In the genomic region with DNA sequence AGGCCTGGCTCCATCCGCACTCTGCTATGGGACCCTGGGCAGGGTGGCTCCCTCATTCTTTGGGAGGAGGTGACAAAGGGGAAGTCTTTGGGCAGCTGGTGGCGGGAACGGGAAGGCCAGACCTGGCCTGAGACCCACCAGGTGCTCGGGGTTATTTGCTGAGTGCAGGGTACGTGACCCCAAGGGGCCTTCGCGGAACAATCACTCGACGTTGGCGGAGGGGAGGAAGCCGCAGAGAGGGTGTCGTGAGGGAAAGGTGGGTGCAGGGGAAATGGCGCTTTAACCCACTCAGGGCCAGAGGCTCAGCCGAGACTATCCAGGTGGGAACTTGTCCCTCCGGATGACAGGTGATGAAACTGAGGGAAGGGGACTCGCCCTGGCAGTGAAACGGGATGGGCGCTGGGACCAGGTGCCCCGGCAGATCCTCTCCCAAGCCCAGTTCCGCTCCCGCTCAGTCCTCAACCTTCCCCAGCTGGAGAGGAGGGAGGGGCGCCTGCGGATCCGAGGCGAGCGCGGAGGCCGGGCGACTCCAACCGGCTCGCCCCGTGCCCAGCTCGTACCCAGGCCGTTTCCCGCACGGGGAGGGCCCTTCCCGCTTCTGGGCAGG, we compare ENCODE assay signal across 9 cellular contexts. TPM values are rescaled to one million over a fixed set of nuclear protein-coding genes. Genes with fewer than 3 reads are reported as not detected.
DNase-seq lines count a peak whose midpoint lies in the region; ATAC-seq and TF ChIP-seq lines count a peak whose summit lies in the region.
"Had no signal": no experiment of that assay in that cellular context is flagged by ENCODE, and none has a peak within 500 bp of the region (broad histone marks: within the 10 kb centered on the region; RNA-seq: fewer than 3 reads in every experiment).

No MANE protein-coding gene starts in this region.

- H3K36me3 Mint-ChIP-seq in Calu3 (ENCODE audit: insufficient read depth, unreplicated experiment): peaks cover 26% of the 10 kb centered on the region

- DNase-seq in Calu3: no peak
- DNase-seq in Panc1 (ENCODE audit: low read depth, low spot score): no peak
- no peak for DNase-seq in fibroblast of lung (ENCODE audit: low read depth in 2 of 2)
- peak; percentile 85 for DNase-seq in osteoblast (ENCODE audit: insufficient read length, low spot score, missing footprints)
- no peak for DNase-seq in NK-92 (lab: John Stamatoyannopoulos, UW; ENCODE audit: unreplicated experiment)
- DNase-seq in hippocampal formation (lab: John Stamatoyannopoulos, UW): no peak
- DNase-seq: cortex of kidney had no signal

- peak overlapping the region; percentile 54 to 55 for H3K4me3 ChIP-seq in Panc1 (ENCODE audit: low read depth in 2 of 2, low read length in 2 of 2)
- H3K4me3 ChIP-seq in fibroblast of lung (replicated peaks in 1 of 4; ENCODE audit: control extremely low read depth in 1 of 4, insufficient read depth in 1 of 4, low read depth in 3 of 4, low read length in 4 of 4): peak overlapping the region; percentile 56 to 73 (median 69)
- peak overlapping the region; percentile 77 for H3K4me3 ChIP-seq in osteoblast (ENCODE audit: insufficient read depth, low read length)

- peak overlapping the region; percentile 14 for H2AFZ ChIP-seq in fibroblast of lung (ENCODE audit: low read length)
- peak overlapping the region; percentile 50 for H2AFZ ChIP-seq in osteoblast (ENCODE audit: low read length)

- H3K9ac ChIP-seq in fibroblast of lung (ENCODE audit: insufficient read depth, low read length): peak overlapping the region; percentile 72

- peaks cover 17% of the 10 kb centered on the region for H3K27me3 Mint-ChIP-seq in Calu3 (ENCODE audit: unreplicated experiment)

- POLR2A ChIA-PET in Panc1 (lab: Charles Lee): no interaction called here

- no peaks in the 10 kb centered on the region for H4K20me1 ChIP-seq in fibroblast of lung (ENCODE audit: control insufficient read depth, extremely low read depth, insufficient read depth, low read length)
- peaks cover 7% of the 10 kb centered on the region for H4K20me1 ChIP-seq in osteoblast (ENCODE audit: insufficient read depth, low read length)

- peaks cover 2% of the 10 kb centered on the region; the same call in 1 of the 2 replicates for H3K4me1 ChIP-seq in Panc1 (ENCODE audit: control insufficient read depth, insufficient read depth, low read length)
- H3K4me1 ChIP-seq in fibroblast of lung (ENCODE audit: control insufficient read depth, extremely low read depth, insufficient read depth, low read length): no peaks in the 10 kb centered on the region
- H3K4me1 ChIP-seq in osteoblast (ENCODE audit: insufficient read depth, low read length): peaks cover 26% of the 10 kb centered on the region

- H3K9me3 ChIP-seq in Panc1 (ENCODE audit: control insufficient read depth, insufficient read depth, low read depth, low read length) (no peaks in the 10 kb centered on the region), fibroblast of lung (ENCODE audit: control insufficient read depth, insufficient read depth, low read depth, low read length) (no peaks in the 10 kb centered on the region), osteoblast (ENCODE audit: low read depth, low read length) (no peaks in the 10 kb centered on the region)

- no peaks in the 10 kb centered on the region for H3K9me3 Mint-ChIP-seq in Calu3 (ENCODE audit: low read depth, unreplicated experiment)

- CTCF ChIA-PET in Calu3 (lab: Charles Lee): interaction anchor here (1.6 kb wide), 1 partner anchor 22 kb away, joined by 4 read pairs; no protein-coding TSS in a partner anchor
- CTCF ChIA-PET in Panc1 (lab: Charles Lee): no interaction called here

- H3K4me3 Mint-ChIP-seq in Calu3 (ENCODE audit: low read depth, unreplicated experiment): peak overlapping the region; percentile 70

- ATAC-seq in Panc1: peak; percentile 47
- ATAC-seq in GM21786 (IDR thresholded peaks at IDR 0.05; ENCODE audit: unreplicated experiment): no peak
- no peak for ATAC-seq in HG03460 (IDR thresholded peaks at IDR 0.05; ENCODE audit: unreplicated experiment)

- H3K27ac ChIP-seq in Panc1 (ENCODE audit: low read length) (no peak overlapping the region), fibroblast of lung (ENCODE audit: insufficient read depth, low read length) (no peak overlapping the region), osteoblast (ENCODE audit: low read depth, low read length) (no peak overlapping the region)

- H3K27ac Mint-ChIP-seq in Calu3 (ENCODE audit: unreplicated experiment): no peak overlapping the region

- no peak for TF ChIP-seq CTCF in Calu3 (IDR thresholded peaks at IDR 0.05; ENCODE audit: unreplicated experiment)
- no peak for TF ChIP-seq CTCF in Panc1 (IDR thresholded peaks at IDR 0.05)
- no peak for TF ChIP-seq CTCF in fibroblast of lung (conservative IDR thresholded peaks at IDR 0.05 in 1 of 2, IDR thresholded peaks at IDR 0.05 in 1 of 2; ENCODE audit: low read depth in 1 of 2, low read length in 2 of 2)
- no peak for TF ChIP-seq CTCF in osteoblast (IDR thresholded peaks at IDR 0.05; ENCODE audit: extremely low read depth, low read depth, low read length)

- intact Hi-C loops in Calu3 (cut with micrococcal nuclease; ENCODE audit: unreplicated experiment): no loop called here
- intact Hi-C loops in Panc1 (cut with micrococcal nuclease; ENCODE audit: unreplicated experiment): no loop called here

- peaks cover 40% of the 10 kb centered on the region for H3K4me1 Mint-ChIP-seq in Calu3 (ENCODE audit: low read depth, unreplicated experiment)

- in situ Hi-C loops in Panc1 (cut with HindIII; ENCODE audit: low pct_unique_long_range_greater_than_20kb, low sequenced_read_pairs): no loop called here

- H3K79me2 ChIP-seq in fibroblast of lung (ENCODE audit: control insufficient read depth, insufficient read depth, low read length) (peaks cover 4% of the 10 kb centered on the region), osteoblast (ENCODE audit: insufficient read depth, low read length) (peaks cover 38% of the 10 kb centered on the region)

- H3K27me3 ChIP-seq in Panc1 (ENCODE audit: control insufficient read depth, insufficient read depth, low read length): no peaks in the 10 kb centered on the region
- H3K27me3 ChIP-seq in fibroblast of lung (ENCODE audit: control insufficient read depth, insufficient read depth, low read length): no peaks in the 10 kb centered on the region
- H3K27me3 ChIP-seq in osteoblast (ENCODE audit: insufficient read depth, low read length): peaks cover 3% of the 10 kb centered on the region

- H3K4me2 ChIP-seq in fibroblast of lung (ENCODE audit: extremely low read depth, insufficient read depth, low read length) (peak overlapping the region; percentile 42), osteoblast (ENCODE audit: insufficient read depth, low read length) (peak overlapping the region; percentile 85)

- H3K36me3 ChIP-seq in Panc1 (ENCODE audit: control insufficient read depth, insufficient read depth, low read length) (no peaks in the 10 kb centered on the region; the same call in 1 of the 2 replicates), fibroblast of lung (ENCODE audit: control insufficient read depth, insufficient read depth, low read length) (no peaks in the 10 kb centered on the region), osteoblast (ENCODE audit: insufficient read depth, low read length) (no peaks in the 10 kb centered on the region)

- BruUV-seq in Calu3 (replicated peaks; lab: Mats Ljungman, UMichigan) (no TSS peak), Panc1 (replicated peaks; lab: Mats Ljungman, UMichigan) (no TSS peak)

RNA-seq across cellular contexts. Expression of a gene that starts 0.9 kb away (rescaled TPM):
- total RNA-seq in Calu3 (2022) (8.6 and 10.5 TPM in 2 replicates), Panc1 (2021; ENCODE audit: unreplicated experiment) (6.9 TPM), fibroblast of lung (14.9 and 16.2 TPM in 2 replicates), osteoblast (19.9 and 24.2 TPM in 2 replicates)
- polyA plus RNA-seq in Panc1 (2012; ENCODE audit: insufficient read length): 9.5 TPM
- 6.8 and 9.3 TPM in 2 replicates for polyA plus RNA-seq in fibroblast of lung
- polyA plus RNA-seq in fibroblast of lung (2012): 12.8 and 19.4 TPM in 2 replicates
- polyA minus RNA-seq in fibroblast of lung (ENCODE audit: low replicate concordance): 11.3 and 13.5 TPM in 2 replicates
